In genomic region chrX:10486373-10486772, GRCh38 we compare ENCODE assay signal across 13 cellular contexts.
DNase-seq lines count a peak whose midpoint lies in the region; TF ChIP-seq lines count a peak whose summit lies in the region.
"Had no signal": no experiment of that assay in that cellular context is flagged by ENCODE, and none has a peak within 500 bp of the region (broad histone marks: within the 10 kb centered on the region; RNA-seq: fewer than 3 reads in every experiment).

No MANE protein-coding gene starts in this region.

- H3K36me3 ChIP-seq in SJSA1: peaks cover 6% of the 10 kb centered on the region
- no peaks in the 10 kb centered on the region for H3K36me3 ChIP-seq in fibroblast of lung (ENCODE audit: control insufficient read depth, insufficient read depth, low read length)
- no peaks in the 10 kb centered on the region for H3K36me3 ChIP-seq in OCI-LY7 (ENCODE audit: insufficient read depth, low read length)

- peak overlapping the region; percentile 54 to 72 (median 60) for H3K27ac Mint-ChIP-seq in nephron
- no peak overlapping the region for H3K27ac Mint-ChIP-seq in activated T-helper 2 cell treated with anti-CD3 and anti-CD28 coated beads, Interferon-gamma antibody, Interleukin-2, Interleukin-4, amounts not matched to agents 10 μg/mL and 5 μg/mL and 100 μg/mL, durations not matched to agents 14 hours and 24 hours and 36 hours
- H3K27ac Mint-ChIP-seq: activated CD8-positive, alpha-beta T cell treated with anti-CD3 and anti-CD28 coated beads for 36 hours; activated naive CD4-positive, alpha-beta T cell treated with anti-CD3 and anti-CD28 coated beads, Interleukin-2, amount 50 U/mL, for 24 hours had no signal

- H2AFZ ChIP-seq in fibroblast of lung (ENCODE audit: low read length): no peak overlapping the region
- no peak overlapping the region for H2AFZ ChIP-seq in OCI-LY7 (ENCODE audit: low read length)

- H3K9ac ChIP-seq in fibroblast of lung (ENCODE audit: insufficient read depth, low read length): no peak overlapping the region

- H3K9me2 ChIP-seq in OCI-LY7 (ENCODE audit: insufficient read depth, low read length): no peaks in the 10 kb centered on the region

- H4K20me1 ChIP-seq in fibroblast of lung (ENCODE audit: control insufficient read depth, extremely low read depth, insufficient read depth, low read length) (no peaks in the 10 kb centered on the region), OCI-LY7 (ENCODE audit: insufficient read depth, low read length) (no peaks in the 10 kb centered on the region)

- POLR2A ChIA-PET in OCI-LY7 (lab: Charles Lee): interaction anchor here (0.7 kb wide), 1 partner anchor 22 kb away, joined by 3 read pairs; no protein-coding TSS in a partner anchor

- H3K4me3 ChIP-seq in SJSA1 (no peak overlapping the region), fibroblast of lung (replicated peaks in 1 of 4; ENCODE audit: control extremely low read depth in 1 of 4, insufficient read depth in 1 of 4, low read depth in 3 of 4, low read length in 4 of 4) (no peak overlapping the region), OCI-LY7 (ENCODE audit: low read depth, low read length, poor library complexity, severe bottlenecking) (no peak overlapping the region)

- H3K4me3 Mint-ChIP-seq in nephron: no peak overlapping the region
- H3K4me3 Mint-ChIP-seq in activated T-helper 2 cell treated with anti-CD3 and anti-CD28 coated beads, Interferon-gamma antibody, Interleukin-2, Interleukin-4, amounts not matched to agents 10 μg/mL and 5 μg/mL and 100 μg/mL, durations not matched to agents 14 hours and 24 hours and 36 hours (ENCODE audit: low read depth): no peak overlapping the region
- H3K4me3 Mint-ChIP-seq: activated CD8-positive, alpha-beta T cell treated with anti-CD3 and anti-CD28 coated beads for 36 hours; activated naive CD4-positive, alpha-beta T cell treated with anti-CD3 and anti-CD28 coated beads, Interleukin-2, amount 50 U/mL, for 24 hours had no signal

- H3K4me2 ChIP-seq in fibroblast of lung (ENCODE audit: extremely low read depth, insufficient read depth, low read length) (peak overlapping the region; percentile 25), OCI-LY7 (ENCODE audit: low read length) (no peak overlapping the region)

- DNase-seq in DMS 273 (lab: John Stamatoyannopoulos, UW; ENCODE audit: unreplicated experiment) (peak; percentile 66), SJSA1 (ENCODE audit: low read depth in 1 of 2, low spot score in 2 of 2) (no peak), fibroblast of lung (ENCODE audit: low read depth in 2 of 2) (peak; percentile 47 to 81), NCI-H1105 treated with DMSO at 0.1 percent for 48 hours (lab: John Stamatoyannopoulos, UW) (no peak), OCI-LY7 (ENCODE audit: low spot score) (no peak), SKM-1 (lab: John Stamatoyannopoulos, UW; ENCODE audit: unreplicated experiment) (no peak)
- no peak for DNase-seq in activated T-helper 2 cell treated with anti-CD3 and anti-CD28 coated beads, Interferon-gamma antibody, Interleukin-2, Interleukin-4, amounts not matched to agents 10 μg/mL and 5 μg/mL and 100 μg/mL, durations not matched to agents 14 hours and 24 hours and 36 hours (ENCODE audit: low spot score)
- DNase-seq: activated CD8-positive, alpha-beta T cell treated with anti-CD3 and anti-CD28 coated beads for 36 hours; effector CD4-positive, alpha-beta T cell; NCI-H2081 had no signal

- H3K4me1 Mint-ChIP-seq in nephron: peaks cover 24% of the 10 kb centered on the region
- H3K4me1 Mint-ChIP-seq in activated T-helper 2 cell treated with anti-CD3 and anti-CD28 coated beads, Interferon-gamma antibody, Interleukin-2, Interleukin-4, amounts not matched to agents 10 μg/mL and 5 μg/mL and 100 μg/mL, durations not matched to agents 14 hours and 24 hours and 36 hours (ENCODE audit: low read depth): no peaks in the 10 kb centered on the region
- H3K4me1 Mint-ChIP-seq: activated naive CD4-positive, alpha-beta T cell treated with anti-CD3 and anti-CD28 coated beads, Interleukin-2, amount 50 U/mL, for 24 hours had no signal

- H3K27me3 Mint-ChIP-seq in nephron (ENCODE audit: low read depth): no peaks in the 10 kb centered on the region
- no peaks in the 10 kb centered on the region for H3K27me3 Mint-ChIP-seq in activated T-helper 2 cell treated with anti-CD3 and anti-CD28 coated beads, Interferon-gamma antibody, Interleukin-2, Interleukin-4, amounts not matched to agents 10 μg/mL and 5 μg/mL and 100 μg/mL, durations not matched to agents 14 hours and 24 hours and 36 hours (ENCODE audit: low read depth)
- H3K27me3 Mint-ChIP-seq: activated CD8-positive, alpha-beta T cell treated with anti-CD3 and anti-CD28 coated beads for 36 hours; activated naive CD4-positive, alpha-beta T cell treated with anti-CD3 and anti-CD28 coated beads, Interleukin-2, amount 50 U/mL, for 24 hours had no signal

- intact Hi-C loops in activated T-helper 2 cell treated with anti-CD3 and anti-CD28 coated beads, Interferon-gamma antibody, Interleukin-2, Interleukin-4, amounts not matched to agents 10 μg/mL and 5 μg/mL and 100 μg/mL, durations not matched to agents 14 hours and 24 hours and 36 hours (cut with micrococcal nuclease): no loop called here
- intact Hi-C loops in OCI-LY7 (cut with micrococcal nuclease; ENCODE audit: unreplicated experiment): no loop called here

- H3K79me2 ChIP-seq in fibroblast of lung (ENCODE audit: control insufficient read depth, insufficient read depth, low read length): no peaks in the 10 kb centered on the region
- H3K79me2 ChIP-seq in OCI-LY7 (ENCODE audit: insufficient read depth, low read depth, low read length): no peaks in the 10 kb centered on the region

- H3K36me3 Mint-ChIP-seq in nephron (ENCODE audit: low read depth): peaks cover 25% of the 10 kb centered on the region
- H3K36me3 Mint-ChIP-seq in activated T-helper 2 cell treated with anti-CD3 and anti-CD28 coated beads, Interferon-gamma antibody, Interleukin-2, Interleukin-4, amounts not matched to agents 10 μg/mL and 5 μg/mL and 100 μg/mL, durations not matched to agents 14 hours and 24 hours and 36 hours (ENCODE audit: low read depth): no peaks in the 10 kb centered on the region
- H3K36me3 Mint-ChIP-seq: activated naive CD4-positive, alpha-beta T cell treated with anti-CD3 and anti-CD28 coated beads, Interleukin-2, amount 50 U/mL, for 24 hours had no signal

- H3K27me3 ChIP-seq in SJSA1 (replicated peaks) (no peaks in the 10 kb centered on the region), fibroblast of lung (ENCODE audit: control insufficient read depth, insufficient read depth, low read length) (no peaks in the 10 kb centered on the region)

- H3K9me3 Mint-ChIP-seq in nephron: no peaks in the 10 kb centered on the region
- H3K9me3 Mint-ChIP-seq in activated T-helper 2 cell treated with anti-CD3 and anti-CD28 coated beads, Interferon-gamma antibody, Interleukin-2, Interleukin-4, amounts not matched to agents 10 μg/mL and 5 μg/mL and 100 μg/mL, durations not matched to agents 14 hours and 24 hours and 36 hours: no peaks in the 10 kb centered on the region
- H3K9me3 Mint-ChIP-seq: activated CD8-positive, alpha-beta T cell treated with anti-CD3 and anti-CD28 coated beads for 36 hours; activated naive CD4-positive, alpha-beta T cell treated with anti-CD3 and anti-CD28 coated beads, Interleukin-2, amount 50 U/mL, for 24 hours had no signal

- no peak for TF ChIP-seq CTCF in fibroblast of lung (conservative IDR thresholded peaks at IDR 0.05 in 1 of 2, IDR thresholded peaks at IDR 0.05 in 1 of 2; ENCODE audit: low read depth in 1 of 2, low read length in 2 of 2)
- no peak for TF ChIP-seq CTCF in nephron (IDR thresholded peaks at IDR 0.05; ENCODE audit: unreplicated experiment in 3 of 3)
- no peak for TF ChIP-seq CTCF in OCI-LY7 (conservative IDR thresholded peaks at IDR 0.05; ENCODE audit: low read length)

- H3K4me1 ChIP-seq in SJSA1 (replicated peaks) (peaks cover 36% of the 10 kb centered on the region), fibroblast of lung (ENCODE audit: control insufficient read depth, extremely low read depth, insufficient read depth, low read length) (peaks cover 2% of the 10 kb centered on the region), OCI-LY7 (ENCODE audit: insufficient read depth, low read length, poor library complexity, severe bottlenecking) (no peaks in the 10 kb centered on the region)

- CTCF ChIA-PET in OCI-LY7 (lab: Charles Lee; ENCODE audit: unreplicated experiment): no interaction called here

- H3K27ac ChIP-seq in SJSA1 (peak overlapping the region; percentile 83), fibroblast of lung (ENCODE audit: insufficient read depth, low read length) (peak overlapping the region; percentile 8), OCI-LY7 (ENCODE audit: low read depth, low read length, poor library complexity, severe bottlenecking) (no peak overlapping the region)
- H3K27ac ChIP-seq: C4-2B had no signal

- H3K9me3 ChIP-seq in SJSA1 (replicated peaks): no peaks in the 10 kb centered on the region
- no peaks in the 10 kb centered on the region for H3K9me3 ChIP-seq in fibroblast of lung (ENCODE audit: control insufficient read depth, insufficient read depth, low read depth, low read length)
- no peaks in the 10 kb centered on the region for H3K9me3 ChIP-seq in OCI-LY7 (ENCODE audit: low read length)

- BruUV-seq in OCI-LY7 (replicated peaks; lab: Mats Ljungman, UMichigan): no TSS peak

Comparison
In these comparisons a context has a peak if more than half of its experiments do, and no peak if none do; other contexts are left out.
1. DNase-seq: peak in DMS 273 (single experiment) and fibroblast of lung (2 of 2); none in SJSA1 (0 of 2), activated T-helper 2 cell treated with anti-CD3 and anti-CD28 coated beads, Interferon-gamma antibody, Interleukin-2, Interleukin-4, amounts not matched to agents 10 μg/mL and 5 μg/mL and 100 μg/mL, durations not matched to agents 14 hours and 24 hours and 36 hours (single experiment), NCI-H1105 treated with DMSO at 0.1 percent for 48 hours (single experiment), OCI-LY7 (single experiment) and SKM-1 (single experiment).